Comparison of ENCODE assay signal across 20 cellular contexts in genomic region chr2:341017-341542, GRCh38. TPM values are rescaled to one million over a fixed set of nuclear protein-coding genes. Genes with fewer than 3 reads are reported as not detected.
"Had no signal": no experiment of that assay in that cellular context is flagged by ENCODE, and none has a peak within 500 bp of the region (broad histone marks: within the 10 kb centered on the region; RNA-seq: fewer than 3 reads in every experiment).

No MANE protein-coding gene starts in this region.

- H3K4me1 ChIP-seq: esophagus muscularis mucosa, heart right ventricle, left ventricle myocardium inferior, right atrium auricular region had no signal

- H3K27ac ChIP-seq: esophagus muscularis mucosa, heart right ventricle, left ventricle myocardium inferior, right atrium auricular region, WERI-Rb-1 had no signal

- H3K4me3 ChIP-seq: esophagus muscularis mucosa, heart right ventricle, left ventricle myocardium inferior, right atrium auricular region had no signal

- H3K27ac Mint-ChIP-seq: activated naive CD8-positive, alpha-beta T cell; activated T-helper 1 cell treated with anti-CD3 and anti-CD28 coated beads, Interleukin-12 subunit alpha, Interleukin-12 subunit beta, Interleukin-2, Interleukin-4 antibody, amounts not matched to agents 30 ng/mL and 10 ng/mL and 1 ng/mL, durations not matched to agents 14 hours and 24 hours and 36 hours; progenitor cell of endocrine pancreas had no signal

- H3K27me3 ChIP-seq: right atrium auricular region had no signal

- ATAC-seq: heart right ventricle had no signal

- H3K36me3 ChIP-seq: esophagus muscularis mucosa, heart right ventricle, left ventricle myocardium inferior, right atrium auricular region, WERI-Rb-1 had no signal

- DNase-seq: activated CD4-positive, alpha-beta T cell treated with anti-CD3 and anti-CD28 coated beads for 1 hour; activated CD4-positive, alpha-beta T cell treated with anti-CD3 and anti-CD28 coated beads, Interleukin-2, amount 50 U/mL, for 4 hours; cerebellar nuclear complex; effector CD8-positive, alpha-beta T cell; heart right ventricle; left ventricle myocardium inferior; stimulated activated CD4-positive, alpha-beta T cell treated with anti-CD3 and anti-CD28 coated beads, Interleukin-12 subunit alpha, Interleukin-12 subunit beta, amount 100 ng/mL, for 4 hours; stimulated activated CD4-positive, alpha-beta T cell treated with anti-CD3 and anti-CD28 coated beads, Interleukin-1b, Interleukin-23, amount 100 ng/mL, for 48 hours; stimulated activated CD8-positive, alpha-beta memory T cell treated with anti-CD3 and anti-CD28 coated beads, Interleukin-4, amount 100 ng/mL, for 48 hours; stimulated activated naive CD4-positive, alpha-beta T cell; WERI-Rb-1 had no signal

- H3K4me3 Mint-ChIP-seq: activated naive CD8-positive, alpha-beta T cell; activated T-helper 1 cell treated with anti-CD3 and anti-CD28 coated beads, Interleukin-12 subunit alpha, Interleukin-12 subunit beta, Interleukin-2, Interleukin-4 antibody, amounts not matched to agents 30 ng/mL and 10 ng/mL and 1 ng/mL, durations not matched to agents 14 hours and 24 hours and 36 hours had no signal

- H3K27me3 Mint-ChIP-seq: progenitor cell of endocrine pancreas had no signal

RNA-seq across cellular contexts. Expression of gene ALKAL2, which starts 53.2 kb away (rescaled TPM):
- total RNA-seq: activated CD8-positive, alpha-beta memory T cell treated with anti-CD3 and anti-CD28 coated beads for 36 hours; bronchial epithelial cell; myocyte; osteoblast had no signal
